In genomic region chr11:79440451-79441158, GRCh38 we compare ENCODE assay signal across 8 cellular contexts. TPM values are rescaled to one million over a fixed set of nuclear protein-coding genes. Genes with fewer than 3 reads are reported as not detected.
DNase-seq lines count a peak whose midpoint lies in the region; ATAC-seq and TF ChIP-seq lines count a peak whose summit lies in the region.

TENM4 (minus strand) TSS chr11:79441030; CDS start chr11:79069944, 371,086 bp downstream.

- H3K23ac ChIP-seq in H9 (ENCODE audit: insufficient read length, low read depth, low read length), result no peak within 1 kb of the TSS

- H4K5ac ChIP-seq in H9 (ENCODE audit: insufficient read length, low read depth, low read length), result no peak within 1 kb of the TSS

- peak within 1 kb of the TSS; percentile 74 for H3K4me2 ChIP-seq in H9 (ENCODE audit: insufficient read depth, insufficient read length, low read length)

- no peak within 1 kb of the TSS for H3K27ac ChIP-seq in H9 (ENCODE audit: insufficient read length, low read depth, low read length)

- H4K20me1 ChIP-seq in H9 (ENCODE audit: control insufficient read depth, insufficient read depth, insufficient read length), result no peaks in the 10 kb centered on the region

- H3K9ac ChIP-seq in H9 (ENCODE audit: extremely low read depth, insufficient read length, low read length), result peak within 1 kb of the TSS; percentile 1

- H3K79me2 ChIP-seq in H9 (ENCODE audit: insufficient read depth, low read length), result no peaks in the 10 kb centered on the region

- no peak within 1 kb of the TSS for H4K91ac ChIP-seq in H9 (ENCODE audit: insufficient read length, low read depth, low read length)

- no peak within 1 kb of the TSS for H2BK5ac ChIP-seq in H9 (ENCODE audit: insufficient read length, low read length)

- no peak within 1 kb of the TSS for H2BK120ac ChIP-seq in H9 (ENCODE audit: low read depth, low read length, poor library complexity, severe bottlenecking)

- H3K23me2 ChIP-seq in H9 (ENCODE audit: insufficient read length, low read depth, low read length, poor library complexity, severe bottlenecking), result peaks cover 34% of the 10 kb centered on the region

- H3K4me1 ChIP-seq in H9 (ENCODE audit: insufficient read depth, low read length), result peaks cover 3% of the 10 kb centered on the region; the same call in 1 of the 2 replicates

- H3K9me3 ChIP-seq in H9 (ENCODE audit: control insufficient read depth, low read depth, low read length), result no peaks in the 10 kb centered on the region

- peak within 1 kb of the TSS; percentile 24; the same call in 1 of the 2 replicates for H3K14ac ChIP-seq in H9 (ENCODE audit: insufficient read depth, low read length)

- DNase-seq in DMS79 (lab: John Stamatoyannopoulos, UW) (peak; percentile 31), H9 (peak; percentile 45), NCI-H69 (lab: John Stamatoyannopoulos, UW) (peak; percentile 94), cerebellum (ENCODE audit: low spot score) (no peak), kidney tubule cell (ENCODE audit: low spot score) (peak; percentile 89), smooth muscle cell of the brain vasculature (ENCODE audit: low read depth, low spot score) (peak; percentile 39), NCI-H2196 treated with DMSO at 0.1 percent for 48 hours (lab: John Stamatoyannopoulos, UW; ENCODE audit: unreplicated experiment) (no peak)

- no peak within 1 kb of the TSS for H2BK20ac ChIP-seq in H9 (ENCODE audit: low read depth, low read length, poor library complexity, severe bottlenecking)

- peaks cover 85% of the 10 kb centered on the region for H3K27me3 Mint-ChIP-seq in H9 (ENCODE audit: low read depth)

- H3K27ac Mint-ChIP-seq in H9, result peak within 1 kb of the TSS in 2 of 3 experiments; percentile 22 to 74; a peak in 3 of 7 replicates

- H2BK12ac ChIP-seq in H9 (ENCODE audit: insufficient read length, low read depth, low read length), result no peak within 1 kb of the TSS

- no peaks in the 10 kb centered on the region for H3K79me1 ChIP-seq in H9 (ENCODE audit: insufficient read depth, low read depth, low read length, poor library complexity, severe bottlenecking)

- H3K27me3 ChIP-seq in H9 (ENCODE audit: insufficient read depth, low read length), result peaks cover 35% of the 10 kb centered on the region

- H2AK5ac ChIP-seq in H9 (ENCODE audit: insufficient read length, low read length), result no peak within 1 kb of the TSS

- H3K56ac ChIP-seq in H9 (ENCODE audit: insufficient read length, low read depth, low read length), result no peak within 1 kb of the TSS

- no peak within 1 kb of the TSS for H3K4ac ChIP-seq in H9 (ENCODE audit: low read depth, low read length)

- peak within 1 kb of the TSS; percentile 29 for H3K18ac ChIP-seq in H9 (ENCODE audit: insufficient read length, low read depth, low read length)

- no peak within 1 kb of the TSS for H4K8ac ChIP-seq in H9 (replicated peaks; ENCODE audit: insufficient read length, low read depth, low read length)

- H3K4me1 Mint-ChIP-seq in H9, result peaks cover 39 to 43% of the 10 kb centered on the region in 2 experiments

- no peak within 1 kb of the TSS for H3T11ph ChIP-seq in H9 (ENCODE audit: low read length)

- peak within 1 kb of the TSS; percentile 66 to 92 for H3K4me3 Mint-ChIP-seq in H9

- TF ChIP-seq CTCF in H9 (conservative IDR thresholded peaks at IDR 0.05), result peak; percentile 57

- WGBS in H9 (ENCODE audit: extremely low coverage, insufficient read length, low lambda C conversion rate), result no CpG with 5 or more reads among the region's 83 CpGs

- no peak within 1 kb of the TSS for H2BK15ac ChIP-seq in H9 (ENCODE audit: low read depth, low read length)

- peaks cover 0 to 3% of the 10 kb centered on the region in 2 experiments; a peak in 1 of 5 replicates for H3K9me3 Mint-ChIP-seq in H9

- no peak within 1 kb of the TSS for H2AFZ ChIP-seq in H9 (ENCODE audit: low read length)

- ATAC-seq in HG03097 (IDR thresholded peaks at IDR 0.05; ENCODE audit: low FRiP score, unreplicated experiment), result no peak

- H3K36me3 Mint-ChIP-seq in H9 (ENCODE audit: insufficient read depth in 1 of 3, low read depth in 3 of 3), result peaks cover 0 to 6% (median 0%) of the 10 kb centered on the region in 3 experiments; a peak in 3 of 7 replicates

RNA-seq across cellular contexts. Expression of gene TENM4, which starts in this region (rescaled TPM):
- total RNA-seq in H9 (2021), result 4.3 and 4.6 TPM in 2 replicates
- 33.4 TPM for total RNA-seq in cerebellum

Comparison
In these comparisons a context has a peak if more than half of its experiments do, and no peak if none do; other contexts are left out.
1. DNase-seq: peak in DMS79 (single experiment), H9 (single experiment), NCI-H69 (single experiment), kidney tubule cell (single experiment) and smooth muscle cell of the brain vasculature (single experiment); none in cerebellum (single experiment) and NCI-H2196 treated with DMSO at 0.1 percent for 48 hours (single experiment).